ENCODE assay signal across 29 cellular contexts in genomic region chr17:70597774-70598173, GRCh38.
"Had no signal": no experiment of that assay in that cellular context is flagged by ENCODE, and none has a peak within 500 bp of the region (broad histone marks: within the 10 kb centered on the region; RNA-seq: fewer than 3 reads in every experiment).

No MANE protein-coding gene starts in this region.

- H3K4me3 ChIP-seq: ascending aorta, Peyer's patch, SJSA1 had no signal

- H3K4me1 ChIP-seq: ascending aorta, Peyer's patch, SJSA1 had no signal

- H3K27me3 Mint-ChIP-seq: IgD-negative memory B cell had no signal

- ATAC-seq: activated CD8-positive, alpha-beta T cell treated with anti-CD3 and anti-CD28 coated beads, Interleukin-2, amount 10 ng/mL, durations not matched to agents 7 days and 5 days; activated naive CD4-positive, alpha-beta T cell treated with anti-CD3 and anti-CD28 coated beads, Interleukin-2, amount 50 U/mL, for 72 hours; activated naive CD8-positive, alpha-beta T cell treated with anti-CD3 and anti-CD28 coated beads, Interleukin-2, amount 50 U/mL, for 24 hours; WTC11 had no signal

- H3K27ac Mint-ChIP-seq: activated CD8-positive, alpha-beta T cell treated with anti-CD3 and anti-CD28 coated beads, Interleukin-2, amount 10 ng/mL, durations not matched to agents 7 days and 5 days; activated naive CD4-positive, alpha-beta T cell treated with anti-CD3 and anti-CD28 coated beads, Interleukin-2, amount 50 U/mL, for 72 hours; activated naive CD8-positive, alpha-beta T cell treated with anti-CD3 and anti-CD28 coated beads, Interleukin-2, amount 50 U/mL, for 24 hours; brain; IgD-negative memory B cell; T-helper 1 cell treated with Interleukin-12 subunit alpha and Interleukin-12 subunit beta and Interleukin-4 antibody, amounts not matched to agents 30 μg/mL and 1 μg/mL, for 36 hours; WTC11 had no signal

- H3K9me3 ChIP-seq: ascending aorta, Peyer's patch, SJSA1 had no signal

- H3K9me3 Mint-ChIP-seq: activated naive CD4-positive, alpha-beta T cell treated with anti-CD3 and anti-CD28 coated beads, Interleukin-2, amount 50 U/mL, for 72 hours; activated naive CD8-positive, alpha-beta T cell treated with anti-CD3 and anti-CD28 coated beads, Interleukin-2, amount 50 U/mL, for 24 hours; brain; IgD-negative memory B cell; T-helper 1 cell treated with Interleukin-12 subunit alpha and Interleukin-12 subunit beta and Interleukin-4 antibody, amounts not matched to agents 30 μg/mL and 1 μg/mL, for 36 hours; WTC11 had no signal

- H3K27ac ChIP-seq: ascending aorta, Peyer's patch, SJSA1 had no signal

- H3K36me3 ChIP-seq: ascending aorta, Peyer's patch, SJSA1 had no signal

- DNase-seq: activated CD4-positive, alpha-beta T cell treated with anti-CD3 and anti-CD28 coated beads for 48 hours; activated CD4-positive, alpha-beta T cell treated with anti-CD3 and anti-CD28 coated beads, Interleukin-2, amount 50 U/mL, for 4 hours; activated CD4-positive, CD25-positive, alpha-beta regulatory T cell treated with anti-CD3 and anti-CD28 coated beads, Interleukin-2, amount 50 U/mL, for 72 hours; activated CD8-positive, alpha-beta memory T cell treated with anti-CD3 and anti-CD28 coated beads, Interleukin-2, amount 50 U/mL, for 48 hours; activated CD8-positive, alpha-beta T cell treated with anti-CD3 and anti-CD28 coated beads, Interleukin-2, amount 10 ng/mL, durations not matched to agents 7 days and 5 days; activated effector memory CD4-positive, alpha-beta T cell treated with Interleukin-2 at 50 U/mL for 16 hours; activated naive CD4-positive, alpha-beta T cell; activated naive CD8-positive, alpha-beta T cell treated with anti-CD3 and anti-CD28 coated beads, Interleukin-2, amount 50 U/mL, for 24 hours; activated T-cell treated with anti-CD3 and anti-CD28 coated beads, Interleukin-2, amount 50 U/mL, for 1 hour; amniotic stem cell; cerebellar nuclear complex; KG1; NCI-H1092; NCI-H146; NCI-H187 treated with DMSO at 0.1 percent for 48 hours; NCI-H2171; NCI-H2227 treated with DMSO at 0.1 percent for 48 hours; NCI-H446 treated with DMSO at 0.1 percent for 48 hours; NCI-H526; NCI-H82; Peyer's patch; SHP77 had no signal

- H3K27me3 ChIP-seq: ascending aorta, Peyer's patch, SJSA1 had no signal

- H3K36me3 Mint-ChIP-seq: activated naive CD4-positive, alpha-beta T cell treated with anti-CD3 and anti-CD28 coated beads, Interleukin-2, amount 50 U/mL, for 72 hours; brain; IgD-negative memory B cell; WTC11 had no signal

- H3K4me3 Mint-ChIP-seq: activated CD8-positive, alpha-beta T cell treated with anti-CD3 and anti-CD28 coated beads, Interleukin-2, amount 10 ng/mL, durations not matched to agents 7 days and 5 days; activated naive CD8-positive, alpha-beta T cell treated with anti-CD3 and anti-CD28 coated beads, Interleukin-2, amount 50 U/mL, for 24 hours; brain; IgD-negative memory B cell; T-helper 1 cell treated with Interleukin-12 subunit alpha and Interleukin-12 subunit beta and Interleukin-4 antibody, amounts not matched to agents 30 μg/mL and 1 μg/mL, for 36 hours; WTC11 had no signal

- H3K4me1 Mint-ChIP-seq: activated naive CD8-positive, alpha-beta T cell treated with anti-CD3 and anti-CD28 coated beads, Interleukin-2, amount 50 U/mL, for 24 hours; IgD-negative memory B cell; WTC11 had no signal
